Comparison of ENCODE assay signal across 9 cellular contexts in the genomic region with DNA sequence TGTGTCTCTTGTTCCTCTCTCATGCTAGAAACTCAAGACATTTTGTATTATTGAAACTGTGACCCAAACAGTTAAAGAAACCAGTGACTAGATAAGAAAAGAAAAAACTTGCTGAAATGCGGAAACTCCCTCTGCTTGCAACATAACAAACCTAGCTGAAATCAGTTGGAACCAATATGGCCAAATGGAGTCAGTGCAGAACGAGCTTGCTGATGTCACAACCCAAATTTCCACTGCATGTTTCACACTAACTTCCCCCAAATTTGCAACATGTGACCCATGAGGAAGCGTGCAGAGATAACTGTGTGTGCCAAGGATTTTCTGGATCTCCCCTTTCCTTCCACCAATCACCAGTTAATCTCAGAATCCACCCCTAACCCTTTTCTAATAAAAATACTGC.
DNase-seq lines count a peak whose midpoint lies in the region; ATAC-seq and TF ChIP-seq lines count a peak whose summit lies in the region.
"Had no signal": no experiment of that assay in that cellular context is flagged by ENCODE, and none has a peak within 500 bp of the region (broad histone marks: within the 10 kb centered on the region; RNA-seq: fewer than 3 reads in every experiment).

No MANE protein-coding gene starts in this region.

- TF ChIP-seq CTCF in A673 (conservative IDR thresholded peaks at IDR 0.05; ENCODE audit: low read depth, low read length), result no peak

- H3K4me3 ChIP-seq in aorta (ENCODE audit: low read length in 2 of 2) (no peak overlapping the region), A673 (ENCODE audit: low read depth, low read length, poor library complexity, severe bottlenecking) (no peak overlapping the region)
- H3K4me3 ChIP-seq: BLaER1 treated with 17β-estradiol and CSF1 and Interleukin-3, amounts not matched to agents 10 nM and 100 nM had no signal

- no peaks in the 10 kb centered on the region for H3K9me3 ChIP-seq in aorta (ENCODE audit: control insufficient read depth, low read length)
- no peaks in the 10 kb centered on the region for H3K9me3 ChIP-seq in A673 (ENCODE audit: low read depth, low read length, poor library complexity, severe bottlenecking)
- H3K9me3 ChIP-seq: BLaER1 treated with 17β-estradiol and CSF1 and Interleukin-3, amounts not matched to agents 10 nM and 100 nM had no signal

- CTCF ChIA-PET in A673 (lab: Charles Lee), result no interaction called here

- H3K27me3 ChIP-seq in aorta (ENCODE audit: control insufficient read depth in 1 of 2, insufficient read depth in 2 of 2, low read length in 1 of 2) (no peaks in the 10 kb centered on the region), A673 (replicated peaks; ENCODE audit: insufficient read depth, low read depth, low read length, poor library complexity) (no peaks in the 10 kb centered on the region)
- H3K27me3 ChIP-seq: BLaER1 treated with 17β-estradiol and CSF1 and Interleukin-3, amounts not matched to agents 10 nM and 100 nM had no signal

- H3K27ac ChIP-seq in aorta (ENCODE audit: low read depth in 1 of 2, low read length in 2 of 2) (no peak overlapping the region), A673 (ENCODE audit: low read depth, low read length, poor library complexity, severe bottlenecking) (no peak overlapping the region)

- WGBS in aorta, 2 donors, result 67 to 68% methylated on average over 3 of the region's 3 CpGs

- ATAC-seq in GM21576 (IDR thresholded peaks at IDR 0.05; ENCODE audit: unreplicated experiment) (peak; percentile 72), left ventricle myocardium superior (peak; percentile 86), aorta (ENCODE audit: low FRiP score) (peak; percentile 90), GM19467 (IDR thresholded peaks at IDR 0.05; ENCODE audit: unreplicated experiment) (no peak)

- DNase-seq in Ammon's horn (ENCODE audit: low spot score) (peak; percentile 66), NOMO-1 treated with DMSO at 0.1 percent for 48 hours (lab: John Stamatoyannopoulos, UW; ENCODE audit: unreplicated experiment) (peak; percentile 97), left ventricle myocardium superior (no peak), aorta (no peak), cerebellar nuclear complex (lab: John Stamatoyannopoulos, UW) (no peak), A673 (ENCODE audit: low spot score) (no peak)

- no peaks in the 10 kb centered on the region for H3K4me1 ChIP-seq in aorta (ENCODE audit: control insufficient read depth in 1 of 2, insufficient read depth in 2 of 2, low read length in 2 of 2)
- H3K4me1 ChIP-seq in A673 (ENCODE audit: insufficient read depth, low read length, poor library complexity, severe bottlenecking), result no peaks in the 10 kb centered on the region

- H3K36me3 ChIP-seq in aorta (ENCODE audit: control insufficient read depth in 1 of 2, insufficient read depth in 2 of 2, low read length in 1 of 2), result no peaks in the 10 kb centered on the region
- H3K36me3 ChIP-seq in A673 (ENCODE audit: insufficient read depth, low read length, poor library complexity, severe bottlenecking), result no peaks in the 10 kb centered on the region
- H3K36me3 ChIP-seq: BLaER1 treated with 17β-estradiol and CSF1 and Interleukin-3, amounts not matched to agents 10 nM and 100 nM had no signal

- POLR2A ChIA-PET in A673 (lab: Charles Lee; ENCODE audit: low non-redundant PET), result no interaction called here

- intact Hi-C loops in left ventricle myocardium superior (cut with micrococcal nuclease) (no loop called here), aorta (cut with DNase I) (no loop called here), A673 (cut with micrococcal nuclease; ENCODE audit: unreplicated experiment) (no loop called here)

- no TSS peak for BruUV-seq in A673 (replicated peaks; lab: Mats Ljungman, UMichigan)

Comparison
In these comparisons a context has a peak if more than half of its experiments do, and no peak if none do; other contexts are left out.
1. DNase-seq: peak in Ammon's horn (single experiment) and NOMO-1 treated with DMSO at 0.1 percent for 48 hours (single experiment); none in left ventricle myocardium superior (single experiment), aorta (0 of 2), cerebellar nuclear complex (0 of 2) and A673 (single experiment).